In genomic region chr9:98016137-98016680, GRCh38 we compare ENCODE assay signal across 18 cellular contexts. TPM values are rescaled to one million over a fixed set of nuclear protein-coding genes. Genes with fewer than 3 reads are reported as not detected.
A peak's percentile ranks its signal among the peaks of the same experiment; 100 is the strongest.
DNase-seq lines count a peak whose midpoint lies in the region; ATAC-seq and TF ChIP-seq lines count a peak whose summit lies in the region.
"Had no signal": no experiment of that assay in that cellular context is flagged by ENCODE, and none has a peak within 500 bp of the region (broad histone marks: within the 10 kb centered on the region; RNA-seq: fewer than 3 reads in every experiment).

No MANE protein-coding gene starts in this region.

- ATAC-seq in activated T-helper 17 cell treated with anti-CD3 and anti-CD28 coated beads, Interleukin-2, amount 50 U/mL, for 72 hours (replicated peaks): no peak
- no peak for ATAC-seq in stimulated activated naive B cell treated with anti-CD40 and anti-IgM and Interleukin-4, amounts not matched to agents 10 μg/mL and 1 μg/mL and 100 μg/mL, for 72 hours (replicated peaks)
- ATAC-seq in GM18498 (IDR thresholded peaks at IDR 0.05; ENCODE audit: unreplicated experiment): no peak

- peaks cover 47% of the 10 kb centered on the region for H3K36me3 ChIP-seq in cardiac muscle cell
- H3K36me3 ChIP-seq in right atrium auricular region: peaks cover 59% of the 10 kb centered on the region
- peaks cover 74% of the 10 kb centered on the region for H3K36me3 ChIP-seq in Karpas-422 (ENCODE audit: insufficient read depth, low read length)

- no peaks in the 10 kb centered on the region for H3K9me3 ChIP-seq in cardiac muscle cell (ENCODE audit: low read depth)
- no peaks in the 10 kb centered on the region for H3K9me3 ChIP-seq in right atrium auricular region
- no peaks in the 10 kb centered on the region for H3K9me3 ChIP-seq in Karpas-422 (ENCODE audit: low read length)
- H3K9me3 ChIP-seq: SJCRH30 had no signal

- no peaks in the 10 kb centered on the region for H3K9me3 Mint-ChIP-seq in activated T-helper 17 cell treated with anti-CD3 and anti-CD28 coated beads, Interleukin-2, amount 50 U/mL, for 72 hours
- no peaks in the 10 kb centered on the region for H3K9me3 Mint-ChIP-seq in stimulated activated naive B cell treated with anti-CD40 and anti-IgM and Interleukin-4, amounts not matched to agents 10 μg/mL and 1 μg/mL and 100 μg/mL, for 72 hours
- H3K9me3 Mint-ChIP-seq: CD8-positive, alpha-beta memory T cell had no signal

- H3K9me2 ChIP-seq in Karpas-422 (replicated peaks; ENCODE audit: insufficient read depth, low read length): no peaks in the 10 kb centered on the region

- peaks cover 93% of the 10 kb centered on the region for H3K36me3 Mint-ChIP-seq in activated T-helper 17 cell treated with anti-CD3 and anti-CD28 coated beads, Interleukin-2, amount 50 U/mL, for 72 hours (ENCODE audit: low read depth)
- peaks cover 46 to 67% of the 10 kb centered on the region in 2 donors for H3K36me3 Mint-ChIP-seq in stimulated activated naive B cell treated with anti-CD40 and anti-IgM and Interleukin-4, amounts not matched to agents 10 μg/mL and 1 μg/mL and 100 μg/mL, for 72 hours

- peak in 1 of 2 donors; percentile 26 for DNase-seq in cardiac muscle cell (ENCODE audit: low read depth in 1 of 2, low spot score in 1 of 2)
- no peak for DNase-seq in right atrium auricular region (ENCODE audit: low spot score)
- no peak for DNase-seq in Karpas-422
- no peak for DNase-seq in stimulated activated naive B cell treated with anti-CD40 and anti-IgM and Interleukin-4, amounts not matched to agents 10 μg/mL and 1 μg/mL and 100 μg/mL, for 72 hours
- no peak for DNase-seq in dermis blood vessel endothelial cell
- DNase-seq: ACHN; C1 segment of cervical spinal cord; CD8-positive, alpha-beta memory T cell; DMS53; EL; KBM-7; NCI-H1417 treated with DMSO at 0.1 percent for 48 hours; NCI-H187 treated with DMSO at 0.1 percent for 48 hours; NCI-H2227 treated with DMSO at 0.1 percent for 48 hours; NCI-H524; SJCRH30 had no signal

- peaks cover 15% of the 10 kb centered on the region for H3K4me1 ChIP-seq in cardiac muscle cell (ENCODE audit: low read depth)
- H3K4me1 ChIP-seq in right atrium auricular region: peaks cover 0 to 30% of the 10 kb centered on the region in 2 donors
- H3K4me1 ChIP-seq in Karpas-422 (ENCODE audit: low read length): peaks cover 76% of the 10 kb centered on the region
- H3K4me1 ChIP-seq: SJCRH30 had no signal

- H3K4me2 ChIP-seq in Karpas-422 (ENCODE audit: low read depth, low read length, poor library complexity, severe bottlenecking): peak overlapping the region; percentile 6

- no peak overlapping the region for H3K4me3 ChIP-seq in cardiac muscle cell
- no peak overlapping the region for H3K4me3 ChIP-seq in right atrium auricular region
- H3K4me3 ChIP-seq in Karpas-422 (ENCODE audit: low read length): no peak overlapping the region
- H3K4me3 ChIP-seq: SJCRH30 had no signal

- H4K20me1 ChIP-seq in Karpas-422 (ENCODE audit: insufficient read depth, low read depth, low read length): no peaks in the 10 kb centered on the region

- H3K27ac Mint-ChIP-seq in activated T-helper 17 cell treated with anti-CD3 and anti-CD28 coated beads, Interleukin-2, amount 50 U/mL, for 72 hours: peak overlapping the region; percentile 37
- H3K27ac Mint-ChIP-seq in stimulated activated naive B cell treated with anti-CD40 and anti-IgM and Interleukin-4, amounts not matched to agents 10 μg/mL and 1 μg/mL and 100 μg/mL, for 72 hours: peak overlapping the region; percentile 44

- H2AFZ ChIP-seq in Karpas-422 (ENCODE audit: low read length): no peak overlapping the region

- no peaks in the 10 kb centered on the region for H3K27me3 Mint-ChIP-seq in activated T-helper 17 cell treated with anti-CD3 and anti-CD28 coated beads, Interleukin-2, amount 50 U/mL, for 72 hours
- H3K27me3 Mint-ChIP-seq in stimulated activated naive B cell treated with anti-CD40 and anti-IgM and Interleukin-4, amounts not matched to agents 10 μg/mL and 1 μg/mL and 100 μg/mL, for 72 hours: no peaks in the 10 kb centered on the region
- H3K27me3 Mint-ChIP-seq: CD8-positive, alpha-beta memory T cell had no signal

- H3K4me3 Mint-ChIP-seq in activated T-helper 17 cell treated with anti-CD3 and anti-CD28 coated beads, Interleukin-2, amount 50 U/mL, for 72 hours: no peak overlapping the region
- H3K4me3 Mint-ChIP-seq in stimulated activated naive B cell treated with anti-CD40 and anti-IgM and Interleukin-4, amounts not matched to agents 10 μg/mL and 1 μg/mL and 100 μg/mL, for 72 hours: no peak overlapping the region
- H3K4me3 Mint-ChIP-seq: CD8-positive, alpha-beta memory T cell had no signal

- TF ChIP-seq CTCF in cardiac muscle cell (IDR thresholded peaks at IDR 0.05; ENCODE audit: low read depth, low read length) (no peak), right atrium auricular region (IDR thresholded peaks at IDR 0.05) (no peak)

- peak overlapping the region; percentile 76 for H3K27ac ChIP-seq in cardiac muscle cell
- H3K27ac ChIP-seq in right atrium auricular region: no peak overlapping the region
- H3K27ac ChIP-seq in Karpas-422 (ENCODE audit: low read length): peak overlapping the region; percentile 74
- H3K27ac ChIP-seq: SJCRH30 had no signal

- H3K27me3 ChIP-seq in cardiac muscle cell (no peaks in the 10 kb centered on the region), right atrium auricular region (no peaks in the 10 kb centered on the region), Karpas-422 (ENCODE audit: low read length) (no peaks in the 10 kb centered on the region)
- H3K27me3 ChIP-seq: SJCRH30 had no signal

- peaks cover 26% of the 10 kb centered on the region for H3K79me2 ChIP-seq in Karpas-422 (ENCODE audit: low read length)

- H3K9ac ChIP-seq in Karpas-422 (ENCODE audit: low read length): no peak overlapping the region

- peaks cover under 1% of the 10 kb centered on the region for H3K4me1 Mint-ChIP-seq in activated T-helper 17 cell treated with anti-CD3 and anti-CD28 coated beads, Interleukin-2, amount 50 U/mL, for 72 hours
- H3K4me1 Mint-ChIP-seq in stimulated activated naive B cell treated with anti-CD40 and anti-IgM and Interleukin-4, amounts not matched to agents 10 μg/mL and 1 μg/mL and 100 μg/mL, for 72 hours: peaks cover 5 to 10% of the 10 kb centered on the region in 2 donors

RNA-seq across cellular contexts. Expression of gene ANP32B, which starts 33.1 kb away (rescaled TPM):
- total RNA-seq in cardiac muscle cell (10.6 and 27.2 TPM in 2 replicates), right atrium auricular region (10 to 100 TPM; 19.5 to 26.8 TPM), dermis blood vessel endothelial cell (6.0 and 12.9 TPM in 2 replicates)
- polyA plus RNA-seq in cardiac muscle cell: 77.5 and 102 TPM in 2 replicates
- 29.1 and 76.3 TPM in 2 replicates for total RNA-seq in Karpas-422 (2014; rRNA removed; shearing (Covaris generic); ENCODE audit: low replicate concordance)
- total RNA-seq in activated T-helper 17 cell treated with anti-CD3 and anti-CD28 coated beads, Interleukin-2, amount 50 U/mL, for 72 hours: 100 to 1,000 TPM; 182 to 257 TPM

RNA-seq across cellular contexts. Expression of gene NANS, which starts 40.3 kb away (rescaled TPM):
- 49.4 and 68.7 TPM in 2 replicates for total RNA-seq in cardiac muscle cell
- 55.3 and 95.4 TPM in 2 replicates for polyA plus RNA-seq in cardiac muscle cell
- total RNA-seq in right atrium auricular region: 10 to 100 TPM; 27.4 to 35.5 TPM
- total RNA-seq in Karpas-422 (2014; rRNA removed; shearing (Covaris generic); ENCODE audit: low replicate concordance): 77.9 and 135 TPM in 2 replicates
- total RNA-seq in activated T-helper 17 cell treated with anti-CD3 and anti-CD28 coated beads, Interleukin-2, amount 50 U/mL, for 72 hours: 10 to 100 TPM; 46.4 to 54.4 TPM
- 106 and 139 TPM in 2 replicates for total RNA-seq in dermis blood vessel endothelial cell

Comparison
In these comparisons a context has a peak if more than half of its experiments do, and no peak if none do; other contexts are left out.
1. H3K27ac ChIP-seq: peak in cardiac muscle cell (single experiment) and Karpas-422 (single experiment); none in right atrium auricular region (0 of 2).